Comparison of ENCODE assay signal across 12 cellular contexts in genomic region chr4:109682875-109683274, GRCh38.
"Had no signal": no experiment of that assay in that cellular context is flagged by ENCODE, and none has a peak within 500 bp of the region (broad histone marks: within the 10 kb centered on the region; RNA-seq: fewer than 3 reads in every experiment).

No MANE protein-coding gene starts in this region.

- H3K4me3 ChIP-seq: cardiac muscle cell, esophagus muscularis mucosa, mucosa of descending colon, psoas muscle, right lobe of liver had no signal

- DNase-seq: activated CD4-positive, alpha-beta T cell treated with anti-CD3 and anti-CD28 coated beads, Interleukin-2, amount 50 U/mL, for 48 hours; activated effector memory CD4-positive, alpha-beta T cell treated with anti-CD3 and anti-CD28 coated beads, Interleukin-2, amount 50 U/mL, for 16 hours; mucosa of descending colon; psoas muscle; right lobe of liver; stimulated activated naive CD4-positive, alpha-beta T cell had no signal

- H3K27ac ChIP-seq: cardiac muscle cell, esophagus muscularis mucosa, psoas muscle, right lobe of liver had no signal

- ATAC-seq: mucosa of descending colon, psoas muscle, right lobe of liver, SK-N-SH treated with all-trans-retinoic acid at 6 μM for 48 hours had no signal

- H3K27me3 Mint-ChIP-seq: type B pancreatic cell had no signal

- H3K27ac Mint-ChIP-seq: nephron, type B pancreatic cell had no signal

- H3K4me1 Mint-ChIP-seq: nephron had no signal

- H3K9me3 Mint-ChIP-seq: T-helper 1 cell treated with Interleukin-12 subunit alpha and Interleukin-12 subunit beta and Interleukin-4 antibody, amounts not matched to agents 30 μg/mL and 1 μg/mL, for 36 hours; type B pancreatic cell had no signal

- H3K4me3 Mint-ChIP-seq: nephron; T-helper 1 cell treated with Interleukin-12 subunit alpha and Interleukin-12 subunit beta and Interleukin-4 antibody, amounts not matched to agents 30 μg/mL and 1 μg/mL, for 36 hours; type B pancreatic cell had no signal

- H3K9me3 ChIP-seq: esophagus muscularis mucosa, psoas muscle, right lobe of liver had no signal

- H3K27me3 ChIP-seq: cardiac muscle cell, esophagus muscularis mucosa, right lobe of liver had no signal

- H3K36me3 ChIP-seq: right lobe of liver had no signal

- H3K4me1 ChIP-seq: esophagus muscularis mucosa, psoas muscle, right lobe of liver had no signal
